In the genomic region with DNA sequence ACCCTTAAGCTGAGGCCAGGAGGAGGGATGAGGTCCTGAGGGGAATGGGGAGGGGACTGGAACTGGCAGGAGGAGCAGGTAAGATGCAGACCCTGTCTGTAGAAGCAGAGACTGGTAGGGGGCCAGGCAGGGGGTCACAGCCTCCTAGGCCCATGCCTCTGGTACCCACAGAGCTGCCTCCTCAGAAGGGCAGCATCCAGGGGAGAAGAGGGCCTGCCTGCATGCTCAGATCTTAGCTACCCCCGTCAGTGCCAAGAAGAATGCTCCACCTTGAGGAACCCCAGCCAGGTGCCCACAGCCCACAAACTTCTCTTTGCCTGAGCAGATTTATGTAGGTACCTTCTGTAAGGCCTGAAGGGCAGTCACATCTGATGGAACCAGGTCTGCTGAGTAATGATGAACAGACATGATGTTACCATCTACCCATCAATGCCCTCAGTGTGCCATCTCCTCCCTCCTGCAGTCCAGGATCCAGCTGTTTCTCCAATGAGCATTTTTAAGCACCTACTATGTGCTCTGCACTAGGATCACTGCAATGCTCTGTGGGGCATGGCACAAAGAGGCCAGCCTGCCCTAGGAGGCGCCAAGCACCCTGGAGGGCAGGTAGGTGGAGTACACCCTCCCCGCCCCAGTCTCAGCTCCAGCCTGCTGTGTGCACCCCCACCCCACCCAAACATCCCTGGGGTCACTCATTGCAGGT, we compare ENCODE assay signal across 14 cellular contexts. TPM values are rescaled to one million over a fixed set of nuclear protein-coding genes. Genes with fewer than 3 reads are reported as not detected.
DNase-seq lines count a peak whose midpoint lies in the region; ATAC-seq and TF ChIP-seq lines count a peak whose summit lies in the region.
"Had no signal": no experiment of that assay in that cellular context is flagged by ENCODE, and none has a peak within 500 bp of the region (broad histone marks: within the 10 kb centered on the region; RNA-seq: fewer than 3 reads in every experiment).

No MANE protein-coding gene starts in this region.

- H2AFZ ChIP-seq in mesenchymal stem cell (ENCODE audit: low read depth, low read length): no peak overlapping the region

- H3K4me1 Mint-ChIP-seq in activated CD4-positive, alpha-beta T cell treated with anti-CD3 and anti-CD28 coated beads, Interleukin-2, amount 10 ng/mL, durations not matched to agents 7 days and 5 days: peaks cover 72% of the 10 kb centered on the region
- peaks cover 77% of the 10 kb centered on the region for H3K4me1 Mint-ChIP-seq in activated CD8-positive, alpha-beta T cell treated with anti-CD3 and anti-CD28 coated beads for 36 hours (ENCODE audit: low read depth)

- no peaks in the 10 kb centered on the region for H3K9me3 Mint-ChIP-seq in activated CD4-positive, alpha-beta T cell treated with anti-CD3 and anti-CD28 coated beads, Interleukin-2, amount 10 ng/mL, durations not matched to agents 7 days and 5 days
- H3K9me3 Mint-ChIP-seq in activated CD8-positive, alpha-beta T cell treated with anti-CD3 and anti-CD28 coated beads for 36 hours: no peaks in the 10 kb centered on the region

- H3K4me1 ChIP-seq in mesenchymal stem cell (ENCODE audit: control insufficient read depth, insufficient read depth, low read depth, low read length) (peaks cover 45% of the 10 kb centered on the region), tibial artery (peaks cover 6 to 49% (median 43%) of the 10 kb centered on the region in 4 donors)

- ATAC-seq in activated CD8-positive, alpha-beta T cell treated with anti-CD3 and anti-CD28 coated beads for 36 hours: no peak
- ATAC-seq in sciatic nerve: no peak
- ATAC-seq: left colon had no signal

- H3K36me3 ChIP-seq in mesenchymal stem cell (ENCODE audit: control insufficient read depth in 1 of 2, insufficient read depth in 2 of 2, low read depth in 1 of 2, low read length in 2 of 2) (no peaks in the 10 kb centered on the region), tibial artery (no peaks in the 10 kb centered on the region)

- H2AK5ac ChIP-seq in mesenchymal stem cell (ENCODE audit: low read length, severe bottlenecking): peak overlapping the region; percentile 86

- H3K14ac ChIP-seq in mesenchymal stem cell (ENCODE audit: low read length in 2 of 2): peak overlapping the region in 1 of 2 experiments; percentile 35

- CTCF ChIA-PET in activated CD4-positive, alpha-beta T cell treated with anti-CD3 and anti-CD28 coated beads, Interleukin-2, amount 10 ng/mL, durations not matched to agents 7 days and 5 days (lab: Charles Lee): interaction anchor here (1.0 to 5.6 kb wide), 19 partner anchors 9 to 935 kb away, joined by 3 to 65 read pairs (median 7); no protein-coding TSS in a partner anchor
- CTCF ChIA-PET in activated CD8-positive, alpha-beta T cell treated with anti-CD3 and anti-CD28 coated beads for 36 hours (lab: Charles Lee): interaction anchor here (0.7 to 10.5 kb wide), 22 partner anchors 9 to 884 kb away, joined by 3 to 268 read pairs (median 6); a partner anchor contains a TSS
- CTCF ChIA-PET in HEK293T (lab: Yijun Ruan, JAX): interaction anchor here (0.6 to 1.6 kb wide), 7 partner anchors 9 to 874 kb away, joined by 3 to 8 read pairs (median 3); no protein-coding TSS in a partner anchor

- no peak for DNase-seq in activated CD4-positive, alpha-beta T cell treated with anti-CD3 and anti-CD28 coated beads, Interleukin-2, amount 10 ng/mL, durations not matched to agents 7 days and 5 days
- no peak for DNase-seq in activated CD4-positive, alpha-beta T cell treated with anti-CD3 and anti-CD28 coated beads, Interleukin-2, amount 50 U/mL, for 48 hours
- no peak for DNase-seq in activated CD8-positive, alpha-beta T cell treated with anti-CD3 and anti-CD28 coated beads for 36 hours
- no peak for DNase-seq in mesenchymal stem cell
- DNase-seq in tibial artery: no peak
- DNase-seq in NCI-H748 treated with DMSO at 0.1 percent for 48 hours (lab: John Stamatoyannopoulos, UW): no peak
- no peak for DNase-seq in HEK293T (ENCODE audit: extremely low spot score)
- DNase-seq in sciatic nerve (ENCODE audit: low spot score): no peak
- DNase-seq: ACHN; activated T-cell treated with anti-CD3 and anti-CD28 coated beads, Interleukin-2, amount 50 U/mL, for 48 hours; left colon; NCI-H2081; T-helper 9 cell had no signal

- H3K27ac ChIP-seq in mesenchymal stem cell (ENCODE audit: low read length, poor library complexity, severe bottlenecking): no peak overlapping the region
- H3K27ac ChIP-seq in tibial artery: peak overlapping the region; percentile 88 to 98
- H3K27ac ChIP-seq: KMS-11 had no signal

- H2BK15ac ChIP-seq in mesenchymal stem cell (ENCODE audit: low read depth, poor library complexity, severe bottlenecking): peak overlapping the region; percentile 48

- POLR2A ChIA-PET in activated CD4-positive, alpha-beta T cell treated with anti-CD3 and anti-CD28 coated beads, Interleukin-2, amount 10 ng/mL, durations not matched to agents 7 days and 5 days (lab: Charles Lee): interaction anchor here (1.0 kb wide), 1 partner anchor 28 kb away, joined by 3 read pairs; no protein-coding TSS in a partner anchor
- POLR2A ChIA-PET in activated CD8-positive, alpha-beta T cell treated with anti-CD3 and anti-CD28 coated beads for 36 hours (lab: Charles Lee): interaction anchor here (1.2 to 10.5 kb wide), 5 partner anchors 22 to 998 kb away, joined by 3 to 207 read pairs (median 6); a partner anchor contains a TSS
- POLR2A ChIA-PET in HEK293T (lab: Yijun Ruan, JAX): interaction anchor here (6.8 kb wide), 1 partner anchor 26 kb away, joined by 63 read pairs; a partner anchor contains a TSS

- H3K4ac ChIP-seq in mesenchymal stem cell (ENCODE audit: low read depth in 1 of 2, low read length in 2 of 2): peak overlapping the region; percentile 57 to 81

- no peak for TF ChIP-seq CTCF in activated CD8-positive, alpha-beta T cell treated with anti-CD3 and anti-CD28 coated beads for 36 hours (IDR thresholded peaks at IDR 0.05)
- no peak for TF ChIP-seq CTCF in tibial artery (IDR thresholded peaks at IDR 0.05)

- peak overlapping the region; percentile 12 for H4K8ac ChIP-seq in mesenchymal stem cell (ENCODE audit: low read length)

- peak overlapping the region; percentile 91 for H3K9ac ChIP-seq in mesenchymal stem cell (ENCODE audit: low read length)
- H3K9ac ChIP-seq: KMS-11 had no signal

- H3K4me3 ChIP-seq in mesenchymal stem cell (ENCODE audit: insufficient read depth in 1 of 2, low read depth in 1 of 2, low read length in 2 of 2) (no peak overlapping the region), tibial artery (no peak overlapping the region)

- H3K27ac Mint-ChIP-seq in activated CD4-positive, alpha-beta T cell treated with anti-CD3 and anti-CD28 coated beads, Interleukin-2, amount 10 ng/mL, durations not matched to agents 7 days and 5 days: peak overlapping the region; percentile 94
- H3K27ac Mint-ChIP-seq in activated CD8-positive, alpha-beta T cell treated with anti-CD3 and anti-CD28 coated beads for 36 hours: peak overlapping the region; percentile 80

- no peaks in the 10 kb centered on the region for H3K9me3 ChIP-seq in mesenchymal stem cell (ENCODE audit: control insufficient read depth, low read length)
- no peaks in the 10 kb centered on the region for H3K9me3 ChIP-seq in tibial artery

- no peak overlapping the region for H3K4me3 Mint-ChIP-seq in activated CD4-positive, alpha-beta T cell treated with anti-CD3 and anti-CD28 coated beads, Interleukin-2, amount 10 ng/mL, durations not matched to agents 7 days and 5 days
- no peak overlapping the region for H3K4me3 Mint-ChIP-seq in activated CD8-positive, alpha-beta T cell treated with anti-CD3 and anti-CD28 coated beads for 36 hours

- peak overlapping the region; percentile 69 to 90 for H2BK12ac ChIP-seq in mesenchymal stem cell (ENCODE audit: low read length in 2 of 2)

- H4K91ac ChIP-seq in mesenchymal stem cell (ENCODE audit: low read length): peak overlapping the region; percentile 70

- intact Hi-C loops in activated CD8-positive, alpha-beta T cell treated with anti-CD3 and anti-CD28 coated beads for 36 hours (cut with micrococcal nuclease): loop anchor here (5.0 to 10.0 kb wide), 3 partner anchors 35 to 883 kb away; no protein-coding TSS in a partner anchor
- intact Hi-C loops in tibial artery (cut with DNase I; ENCODE audit: low total_unique reads): loop anchor here (10.0 kb wide), 1 partner anchor 573 kb away; no protein-coding TSS in a partner anchor
- intact Hi-C loops in sciatic nerve (cut with DNase I): loop anchor here (2.0 to 5.0 kb wide), 2 partner anchors 570 to 885 kb away; no protein-coding TSS in a partner anchor

- no peaks in the 10 kb centered on the region for H3K27me3 Mint-ChIP-seq in activated CD4-positive, alpha-beta T cell treated with anti-CD3 and anti-CD28 coated beads, Interleukin-2, amount 10 ng/mL, durations not matched to agents 7 days and 5 days
- H3K27me3 Mint-ChIP-seq in activated CD8-positive, alpha-beta T cell treated with anti-CD3 and anti-CD28 coated beads for 36 hours: no peaks in the 10 kb centered on the region

- H2BK120ac ChIP-seq in mesenchymal stem cell (ENCODE audit: low read depth, low read length): no peak overlapping the region

- no peaks in the 10 kb centered on the region for H3K36me3 Mint-ChIP-seq in activated CD4-positive, alpha-beta T cell treated with anti-CD3 and anti-CD28 coated beads, Interleukin-2, amount 10 ng/mL, durations not matched to agents 7 days and 5 days (ENCODE audit: low read depth)
- no peaks in the 10 kb centered on the region for H3K36me3 Mint-ChIP-seq in activated CD8-positive, alpha-beta T cell treated with anti-CD3 and anti-CD28 coated beads for 36 hours (ENCODE audit: low read depth)

- H3K23ac ChIP-seq in mesenchymal stem cell (ENCODE audit: low read length in 2 of 2): peak overlapping the region in 1 of 2 experiments; percentile 34

- no peak overlapping the region for H3K4me2 ChIP-seq in mesenchymal stem cell (ENCODE audit: low read length, poor library complexity, severe bottlenecking)
- H3K4me2 ChIP-seq: KMS-11 had no signal

- no peak overlapping the region for H2BK5ac ChIP-seq in mesenchymal stem cell (ENCODE audit: low read depth, low read length, poor library complexity, severe bottlenecking)

- peaks cover 20% of the 10 kb centered on the region for H3K79me1 ChIP-seq in mesenchymal stem cell (replicated peaks; ENCODE audit: low read length, poor library complexity, severe bottlenecking)

- H3K18ac ChIP-seq in mesenchymal stem cell (ENCODE audit: low read depth in 1 of 2, low read length in 2 of 2): peak overlapping the region in 1 of 2 experiments; percentile 19

- WGBS in mesenchymal stem cell: 100% methylated on average over 2 of the region's 3 CpGs

- H3K27me3 ChIP-seq in mesenchymal stem cell (ENCODE audit: control insufficient read depth in 1 of 2, insufficient read depth in 1 of 2, low read length in 2 of 2) (no peaks in the 10 kb centered on the region), tibial artery (no peaks in the 10 kb centered on the region)

TF ChIP-seq in HEK293T, 16 proteins besides CTCF, POLR2A, EP300 and RAD21 (continues in another document):
- TF ChIP-seq FOXM1 (IDR thresholded peaks at IDR 0.05; ENCODE audit: borderline replicate concordance) (no peak), SUZ12 (IDR thresholded peaks at IDR 0.05) (no peak), L3MBTL2 (conservative IDR thresholded peaks at IDR 0.05) (no peak)

RNA-seq across cellular contexts. Expression of a gene that starts 24.8 kb away (rescaled TPM):
- total RNA-seq in activated CD4-positive, alpha-beta T cell treated with anti-CD3 and anti-CD28 coated beads, Interleukin-2, amount 10 ng/mL, durations not matched to agents 7 days and 5 days: 10 to 100 TPM; 81.7 to 82.2 TPM
- total RNA-seq in activated CD8-positive, alpha-beta T cell treated with anti-CD3 and anti-CD28 coated beads for 36 hours: 10 to 100 TPM; 57.4 to 60.6 TPM
- polyA plus RNA-seq in mesenchymal stem cell (2013, experiment 1 of 2): 407 TPM
- polyA plus RNA-seq in mesenchymal stem cell (2013, experiment 2 of 2): 408 TPM
- total RNA-seq in sciatic nerve: 434 TPM
